17 cellular contexts compared by ENCODE assay signal in genomic region chr1:19064906-19065450, GRCh38.
A peak's percentile ranks its signal among the peaks of the same experiment; 100 is the strongest.
DNase-seq lines count a peak whose midpoint lies in the region; ATAC-seq, FAIRE-seq and TF ChIP-seq lines count a peak whose summit lies in the region.
"Had no signal": no experiment of that assay in that cellular context is flagged by ENCODE, and none has a peak within 500 bp of the region (broad histone marks: within the 10 kb centered on the region; RNA-seq: fewer than 3 reads in every experiment).

No MANE protein-coding gene starts in this region.

- H3K4me2 ChIP-seq in HepG2 (ENCODE audit: low read depth, low read length) = no peak overlapping the region
- H3K4me2 ChIP-seq: BLaER1, GM23338 had no signal

- CTCF ChIA-PET in HepG2 (lab: Yijun Ruan, JAX; ENCODE audit: low intra/inter-chr PET ratio, low total read pairs) = no interaction called here

- in situ Hi-C loops in HepG2 (cut with HindIII; ENCODE audit: extremely low pct_ligation_motif_present, low pct_unique_long_range_greater_than_20kb) = no loop called here

- H3K36me3 ChIP-seq in H7 (replicated peaks; ENCODE audit: control insufficient read depth, insufficient read depth, low read length) = no peaks in the 10 kb centered on the region
- no peaks in the 10 kb centered on the region for H3K36me3 ChIP-seq in HepG2 (replicated peaks in 1 of 2; ENCODE audit: control insufficient read depth in 1 of 2, insufficient read depth in 2 of 2, low read length in 2 of 2)
- no peaks in the 10 kb centered on the region for H3K36me3 ChIP-seq in pancreas
- H3K36me3 ChIP-seq in thyroid gland = no peaks in the 10 kb centered on the region
- H3K36me3 ChIP-seq in adrenal gland (replicated peaks in 1 of 2) = no peaks in the 10 kb centered on the region
- H3K36me3 ChIP-seq: BLaER1 had no signal

- FAIRE-seq in HepG2 (lab: Jason Lieb, UNC) (no peak), pancreas (lab: Jason Lieb, UNC) (no peak)
- FAIRE-seq: GM12891, K562 had no signal

- no TSS peak for BruUV-seq in HepG2 (replicated peaks; lab: Mats Ljungman, UMichigan)

- TF ChIP-seq RAD21 in HepG2 (CRISPR knock-in tag; IDR thresholded peaks at IDR 0.05) = no peak

- ATAC-seq in HepG2 = no peak
- ATAC-seq in pancreas = no peak
- ATAC-seq: GM23338, K562 had no signal

- POLR2A ChIA-PET in HepG2 (lab: Yijun Ruan, JAX) = interaction anchor here (1.0 kb wide), 1 partner anchor 19 kb away, joined by 4 read pairs; no protein-coding TSS in a partner anchor

- H3K4me1 ChIP-seq in HepG2 (ENCODE audit: insufficient read depth, low read length) = peaks cover 74% of the 10 kb centered on the region
- H3K4me1 ChIP-seq in pancreas = peaks cover 18 to 31% (median 21%) of the 10 kb centered on the region in 3 donors
- H3K4me1 ChIP-seq in thyroid gland = peaks cover 34 to 43% of the 10 kb centered on the region in 2 donors
- H3K4me1 ChIP-seq in adrenal gland (replicated peaks in 1 of 2) = peaks cover 0 to 5% of the 10 kb centered on the region in 2 donors

- TF ChIP-seq CTCF in HepG2 (CRISPR knock-in tag; IDR thresholded peaks at IDR 0.05) (no peak), pancreas (IDR thresholded peaks at IDR 0.05) (no peak), thyroid gland (IDR thresholded peaks at IDR 0.05) (no peak), adrenal gland (IDR thresholded peaks at IDR 0.05) (no peak)

- H3K79me2 ChIP-seq in HepG2 (ENCODE audit: insufficient read depth, low read length) = no peaks in the 10 kb centered on the region

- no peak overlapping the region for H2AFZ ChIP-seq in HepG2 (ENCODE audit: low read length)
- H2AFZ ChIP-seq: GM23338 had no signal

- no CpG with 5 or more reads among the region's 16 CpGs for WGBS in HepG2 (ENCODE audit: low lambda C conversion rate)
- WGBS in pancreas, 2 donors = 89 to 94% methylated on average over 16 of the region's 16 CpGs
- WGBS in thyroid gland, 2 donors = 93 to 100% methylated on average over 1 to 14 of the region's 16 CpGs
- WGBS in adrenal gland, 4 donors = 90 to 100% (median 93%) methylated on average over 4 to 16 of the region's 16 CpGs

- H3K27ac ChIP-seq in HepG2 (ENCODE audit: extremely low read length, insufficient read depth, low read length) (no peak overlapping the region), pancreas (peak overlapping the region in 3 of 4 donors; percentile 61 to 85 (median 84)), thyroid gland (peak overlapping the region; percentile 91 to 97 (median 91)), adrenal gland (no peak overlapping the region)
- H3K27ac ChIP-seq: BLaER1, HL-60 had no signal

- H3K9ac ChIP-seq in HepG2 (ENCODE audit: insufficient read depth, low read depth, low read length) = no peak overlapping the region
- H3K9ac ChIP-seq: BLaER1 had no signal

- DNase-seq in H7 (peak; percentile 56), HepG2 (ENCODE audit: low spot score) (no peak), pancreas (no peak), thyroid gland (no peak), adrenal gland (no peak), NCI-H446 (lab: John Stamatoyannopoulos, UW) (no peak), GM03348 (ENCODE audit: low spot score) (no peak)
- DNase-seq: AML-193; Calu3; CD4-positive, CD25-positive, alpha-beta regulatory T cell; DMS 273 treated with DMSO at 0.1 percent for 48 hours; H9 had no signal

- TF ChIP-seq EP300 in HepG2 (IDR thresholded peaks at IDR 0.05; ENCODE audit: low read depth in 2 of 2, low read length in 2 of 2) (no peak), HepG2 (CRISPR knock-in tag; IDR thresholded peaks at IDR 0.05; ENCODE audit: borderline replicate concordance) (no peak)

- H3K4me3 ChIP-seq in H7 (ENCODE audit: insufficient read depth, low read depth, low read length) = no peak overlapping the region
- no peak overlapping the region for H3K4me3 ChIP-seq in HepG2 (replicated peaks in 1 of 3; ENCODE audit: insufficient read depth in 1 of 3, low read depth in 2 of 3, low read length in 3 of 3)
- no peak overlapping the region for H3K4me3 ChIP-seq in pancreas
- H3K4me3 ChIP-seq in thyroid gland (replicated peaks in 1 of 3) = no peak overlapping the region
- H3K4me3 ChIP-seq in adrenal gland = no peak overlapping the region
- H3K4me3 ChIP-seq: BLaER1, GM23338, K562 had no signal

- no peaks in the 10 kb centered on the region for H3K9me3 ChIP-seq in HepG2 (ENCODE audit: low read length)
- no peaks in the 10 kb centered on the region for H3K9me3 ChIP-seq in pancreas
- H3K9me3 ChIP-seq in thyroid gland = no peaks in the 10 kb centered on the region
- no peaks in the 10 kb centered on the region for H3K9me3 ChIP-seq in adrenal gland (replicated peaks in 1 of 3)

- TF ChIP-seq POLR2A in HepG2 (IDR thresholded peaks at IDR 0.05; ENCODE audit: insufficient read depth in 1 of 2, low read depth in 2 of 2, low read length in 2 of 2) (no peak), thyroid gland (IDR thresholded peaks at IDR 0.05) (no peak), adrenal gland (IDR thresholded peaks at IDR 0.05) (no peak)

- H3K27me3 ChIP-seq in H7 (ENCODE audit: control insufficient read depth, insufficient read depth, low read length) (no peaks in the 10 kb centered on the region), HepG2 (ENCODE audit: control insufficient read depth in 1 of 2, insufficient read depth in 2 of 2, low read length in 2 of 2) (peaks cover 0 to 8% of the 10 kb centered on the region in 2 experiments; a peak in 2 of 5 replicates), pancreas (no peaks in the 10 kb centered on the region), thyroid gland (no peaks in the 10 kb centered on the region), adrenal gland (no peaks in the 10 kb centered on the region)
- H3K27me3 ChIP-seq: BLaER1 had no signal

- intact Hi-C loops in HepG2 (cut with micrococcal nuclease; ENCODE audit: unreplicated experiment) (loop anchor here (5.0 kb wide), 1 partner anchor 53 kb away; no protein-coding TSS in a partner anchor), pancreas (cut with DNase I) (no loop called here), thyroid gland (cut with DNase I) (no loop called here), adrenal gland (cut with DNase I) (no loop called here)

- no peaks in the 10 kb centered on the region for H4K20me1 ChIP-seq in HepG2 (ENCODE audit: insufficient read depth, low read length)
- H4K20me1 ChIP-seq: BLaER1 had no signal

TF ChIP-seq in HepG2, 621 proteins besides CTCF, POLR2A, EP300 and RAD21:
- TF ChIP-seq ZNF768 (CRISPR knock-in tag; IDR thresholded peaks at IDR 0.05) (peak; percentile 73; the same call in 1 of the 2 replicates), HNRNPL (IDR thresholded peaks at IDR 0.05; ENCODE audit: low read depth, low read length) (no peak)

Comparison
In these comparisons a context has a peak if more than half of its experiments do, and no peak if none do; other contexts are left out.
1. H3K27ac ChIP-seq: peak in pancreas (3 of 4) and thyroid gland (3 of 3); none in HepG2 (single experiment) and adrenal gland (0 of 5).